ENCODE assay signal across 18 cellular contexts in genomic region chr3:53883008-53883407, GRCh38. TPM values are rescaled to one million over a fixed set of nuclear protein-coding genes. Genes with fewer than 3 reads are reported as not detected.
DNase-seq lines count a peak whose midpoint lies in the region; ATAC-seq and TF ChIP-seq lines count a peak whose summit lies in the region.
"Had no signal": no experiment of that assay in that cellular context is flagged by ENCODE, and none has a peak within 500 bp of the region (broad histone marks: within the 10 kb centered on the region; RNA-seq: fewer than 3 reads in every experiment).

No MANE protein-coding gene starts in this region.

- no peaks in the 10 kb centered on the region for H3K27me3 Mint-ChIP-seq in stimulated activated naive CD8-positive, alpha-beta T cell treated with anti-CD3 and anti-CD28 coated beads, Interleukin-15, Interleukin-2, amounts not matched to agents 100 ng/mL and 50 ng/mL, for 24 hours
- no peaks in the 10 kb centered on the region for H3K27me3 Mint-ChIP-seq in activated CD4-positive, alpha-beta memory T cell treated with anti-CD3 and anti-CD28 coated beads, Interleukin-2, amount 10 ng/mL, durations not matched to agents 7 days and 5 days
- no peaks in the 10 kb centered on the region for H3K27me3 Mint-ChIP-seq in naive thymus-derived CD4-positive, alpha-beta T cell

- H3K9me3 ChIP-seq in naive thymus-derived CD4-positive, alpha-beta T cell (ENCODE audit: control insufficient read depth in 2 of 3, low read length in 3 of 3) = no peaks in the 10 kb centered on the region
- no peaks in the 10 kb centered on the region for H3K9me3 ChIP-seq in upper lobe of right lung
- H3K9me3 ChIP-seq: BE2C, sigmoid colon had no signal

- CTCF ChIA-PET in activated CD4-positive, alpha-beta memory T cell treated with anti-CD3 and anti-CD28 coated beads, Interleukin-2, amount 10 ng/mL, durations not matched to agents 7 days and 5 days (lab: Charles Lee) = interaction anchor here (0.5 to 0.9 kb wide), 2 partner anchors 8 to 45 kb away, joined by 3 to 5 read pairs; partner anchors contain the start of gene SELENOK
- CTCF ChIA-PET in naive thymus-derived CD4-positive, alpha-beta T cell (lab: Charles Lee) = no interaction called here

- intact Hi-C loops in naive thymus-derived CD4-positive, alpha-beta T cell (cut with micrococcal nuclease) = no loop called here
- intact Hi-C loops in upper lobe of right lung (cut with DNase I) = no loop called here

- no peak overlapping the region for H3K27ac ChIP-seq in naive thymus-derived CD4-positive, alpha-beta T cell (ENCODE audit: low read depth, low read length)
- H3K27ac ChIP-seq in upper lobe of right lung = no peak overlapping the region

- peaks cover 42% of the 10 kb centered on the region for H3K4me1 Mint-ChIP-seq in stimulated activated naive CD8-positive, alpha-beta T cell treated with anti-CD3 and anti-CD28 coated beads, Interleukin-15, Interleukin-2, amounts not matched to agents 100 ng/mL and 50 ng/mL, for 24 hours (ENCODE audit: low read depth)
- peaks cover 41% of the 10 kb centered on the region for H3K4me1 Mint-ChIP-seq in activated CD4-positive, alpha-beta memory T cell treated with anti-CD3 and anti-CD28 coated beads, Interleukin-2, amount 10 ng/mL, durations not matched to agents 7 days and 5 days
- H3K4me1 Mint-ChIP-seq in naive thymus-derived CD4-positive, alpha-beta T cell = peaks cover 27 to 55% (median 49%) of the 10 kb centered on the region in 7 donors

- H3K4me3 Mint-ChIP-seq in stimulated activated naive CD8-positive, alpha-beta T cell treated with anti-CD3 and anti-CD28 coated beads, Interleukin-15, Interleukin-2, amounts not matched to agents 100 ng/mL and 50 ng/mL, for 24 hours = peak overlapping the region; percentile 92
- peak overlapping the region; percentile 94 for H3K4me3 Mint-ChIP-seq in activated CD4-positive, alpha-beta memory T cell treated with anti-CD3 and anti-CD28 coated beads, Interleukin-2, amount 10 ng/mL, durations not matched to agents 7 days and 5 days
- peak overlapping the region; percentile 84 to 100 (median 98) for H3K4me3 Mint-ChIP-seq in naive thymus-derived CD4-positive, alpha-beta T cell

- no peak for ATAC-seq in stimulated activated naive CD8-positive, alpha-beta T cell treated with anti-CD3 and anti-CD28 coated beads, Interleukin-15, Interleukin-2, amounts not matched to agents 100 U/mL and 50 U/mL, for 24 hours
- no peak for ATAC-seq in naive thymus-derived CD4-positive, alpha-beta T cell
- no peak for ATAC-seq in upper lobe of right lung

- H3K4me1 ChIP-seq in naive thymus-derived CD4-positive, alpha-beta T cell (ENCODE audit: control insufficient read depth in 2 of 2, insufficient read depth in 2 of 2, low read length in 2 of 2) = peaks cover 15 to 20% of the 10 kb centered on the region in 2 donors
- H3K4me1 ChIP-seq in upper lobe of right lung = peaks cover 12% of the 10 kb centered on the region

- no peak for TF ChIP-seq CTCF in upper lobe of right lung (IDR thresholded peaks at IDR 0.05)

- H3K9me3 Mint-ChIP-seq in stimulated activated naive CD8-positive, alpha-beta T cell treated with anti-CD3 and anti-CD28 coated beads, Interleukin-15, Interleukin-2, amounts not matched to agents 100 ng/mL and 50 ng/mL, for 24 hours = no peaks in the 10 kb centered on the region
- no peaks in the 10 kb centered on the region for H3K9me3 Mint-ChIP-seq in activated CD4-positive, alpha-beta memory T cell treated with anti-CD3 and anti-CD28 coated beads, Interleukin-2, amount 10 ng/mL, durations not matched to agents 7 days and 5 days
- H3K9me3 Mint-ChIP-seq in naive thymus-derived CD4-positive, alpha-beta T cell = peaks cover 0 to 6% (median 0%) of the 10 kb centered on the region in 11 donors

- H3K4me3 ChIP-seq in naive thymus-derived CD4-positive, alpha-beta T cell (ENCODE audit: low read length) = no peak overlapping the region
- no peak overlapping the region for H3K4me3 ChIP-seq in upper lobe of right lung

- peaks cover 0 to 34% (median 3%) of the 10 kb centered on the region in 3 experiments for H3K36me3 ChIP-seq in naive thymus-derived CD4-positive, alpha-beta T cell (ENCODE audit: control insufficient read depth in 2 of 3, insufficient read depth in 3 of 3, low read length in 3 of 3)
- peaks cover 49% of the 10 kb centered on the region for H3K36me3 ChIP-seq in upper lobe of right lung

- H3K27ac Mint-ChIP-seq in stimulated activated naive CD8-positive, alpha-beta T cell treated with anti-CD3 and anti-CD28 coated beads, Interleukin-15, Interleukin-2, amounts not matched to agents 100 ng/mL and 50 ng/mL, for 24 hours = peak overlapping the region; percentile 92
- peak overlapping the region; percentile 96 for H3K27ac Mint-ChIP-seq in activated CD4-positive, alpha-beta memory T cell treated with anti-CD3 and anti-CD28 coated beads, Interleukin-2, amount 10 ng/mL, durations not matched to agents 7 days and 5 days
- H3K27ac Mint-ChIP-seq in naive thymus-derived CD4-positive, alpha-beta T cell = peak overlapping the region; percentile 63 to 100 (median 93)

- peaks cover 63% of the 10 kb centered on the region for H3K36me3 Mint-ChIP-seq in stimulated activated naive CD8-positive, alpha-beta T cell treated with anti-CD3 and anti-CD28 coated beads, Interleukin-15, Interleukin-2, amounts not matched to agents 100 ng/mL and 50 ng/mL, for 24 hours (ENCODE audit: low read depth)
- peaks cover 57% of the 10 kb centered on the region for H3K36me3 Mint-ChIP-seq in activated CD4-positive, alpha-beta memory T cell treated with anti-CD3 and anti-CD28 coated beads, Interleukin-2, amount 10 ng/mL, durations not matched to agents 7 days and 5 days (ENCODE audit: low read depth)
- peaks cover 3 to 31% (median 23%) of the 10 kb centered on the region in 5 donors for H3K36me3 Mint-ChIP-seq in naive thymus-derived CD4-positive, alpha-beta T cell

- DNase-seq in stimulated activated naive CD8-positive, alpha-beta T cell treated with anti-CD3 and anti-CD28 coated beads, Interleukin-15, Interleukin-2, amounts not matched to agents 100 U/mL and 50 U/mL, for 24 hours = no peak
- no peak for DNase-seq in activated CD4-positive, alpha-beta memory T cell treated with anti-CD3 and anti-CD28 coated beads, Interleukin-2, amount 10 ng/mL, durations not matched to agents 7 days and 5 days
- DNase-seq in naive thymus-derived CD4-positive, alpha-beta T cell = no peak
- no peak for DNase-seq in upper lobe of right lung
- DNase-seq in DMS153 treated with DMSO at 0.1 percent for 48 hours (lab: John Stamatoyannopoulos, UW; ENCODE audit: unreplicated experiment) = no peak
- no peak for DNase-seq in NCI-H2196 (lab: John Stamatoyannopoulos, UW; ENCODE audit: unreplicated experiment)
- DNase-seq: BE2C; central memory CD4-positive, alpha-beta T cell; DMS53; effector CD4-positive, alpha-beta T cell; HCEC 1CT; NCI-H1930; occipital lobe; SHP77; sigmoid colon; stimulated activated CD4-positive, alpha-beta T cell treated with anti-CD3 and anti-CD28 coated beads, Interleukin-2, amount 100 ng/mL, for 24 hours had no signal

- POLR2A ChIA-PET in activated CD4-positive, alpha-beta memory T cell treated with anti-CD3 and anti-CD28 coated beads, Interleukin-2, amount 10 ng/mL, durations not matched to agents 7 days and 5 days (lab: Charles Lee) = interaction anchor here (1.3 to 5.1 kb wide), 2 partner anchors 8 to 22 kb away, joined by 3 to 70 read pairs; partner anchors contain the start of gene SELENOK
- POLR2A ChIA-PET in naive thymus-derived CD4-positive, alpha-beta T cell (lab: Charles Lee) = interaction anchor here (5.1 kb wide), 1 partner anchor 9 kb away, joined by 51 read pairs; the partner anchor contains the start of gene SELENOK

- no peaks in the 10 kb centered on the region for H3K27me3 ChIP-seq in naive thymus-derived CD4-positive, alpha-beta T cell (ENCODE audit: control insufficient read depth in 2 of 2, insufficient read depth in 2 of 2, low read length in 2 of 2)
- H3K27me3 ChIP-seq in upper lobe of right lung = no peaks in the 10 kb centered on the region
- H3K27me3 ChIP-seq: BE2C, sigmoid colon had no signal

RNA-seq across cellular contexts. Expression of gene ACTR8, which starts 1.1 kb away (rescaled TPM):
- 10 to 100 TPM; 42.9 to 48.0 TPM for total RNA-seq in activated CD4-positive, alpha-beta memory T cell treated with anti-CD3 and anti-CD28 coated beads, Interleukin-2, amount 10 ng/mL, durations not matched to agents 7 days and 5 days
- total RNA-seq in naive thymus-derived CD4-positive, alpha-beta T cell = 10 to 100 TPM; 18.4 to 49.8 (median 41.5) TPM
- polyA plus RNA-seq in naive thymus-derived CD4-positive, alpha-beta T cell = 10 to 100 TPM; 17.9 to 19.5 TPM
- total RNA-seq in upper lobe of right lung = 22.8 TPM

RNA-seq across cellular contexts. Expression of gene SELENOK, which starts 8.7 kb away (rescaled TPM):
- total RNA-seq in activated CD4-positive, alpha-beta memory T cell treated with anti-CD3 and anti-CD28 coated beads, Interleukin-2, amount 10 ng/mL, durations not matched to agents 7 days and 5 days = 10 to 100 TPM; 79.8 to 80.9 TPM
- total RNA-seq in naive thymus-derived CD4-positive, alpha-beta T cell = 100 to 1,000 TPM in 1 of 5 experiments, 10 to 100 TPM in 4; 33.6 to 104 (median 45.4) TPM
- 100 to 1,000 TPM; 132 to 142 TPM for polyA plus RNA-seq in naive thymus-derived CD4-positive, alpha-beta T cell
- total RNA-seq in upper lobe of right lung = 44.5 TPM

RNA-seq across cellular contexts. Expression of gene IL17RB, which starts 36.6 kb away (rescaled TPM):
- total RNA-seq in activated CD4-positive, alpha-beta memory T cell treated with anti-CD3 and anti-CD28 coated beads, Interleukin-2, amount 10 ng/mL, durations not matched to agents 7 days and 5 days = 10 to 100 TPM; 60.7 to 62.4 TPM
- total RNA-seq in naive thymus-derived CD4-positive, alpha-beta T cell = 1 to 10 TPM in 1 of 5 experiments, under 1 TPM in 1, not detected in 3; 0.71 to 6.0 TPM
- polyA plus RNA-seq in naive thymus-derived CD4-positive, alpha-beta T cell = under 1 TPM; 0.22 to 0.47 TPM
- 12.4 TPM for total RNA-seq in upper lobe of right lung
- polyA plus RNA-seq: keratinocyte had no signal

RNA-seq across cellular contexts. Expression of gene CHDH, which starts 36.8 kb away (rescaled TPM):
- total RNA-seq in activated CD4-positive, alpha-beta memory T cell treated with anti-CD3 and anti-CD28 coated beads, Interleukin-2, amount 10 ng/mL, durations not matched to agents 7 days and 5 days = 1 to 10 TPM; 9.0 to 9.1 TPM
- 1 to 10 TPM in 1 of 5 experiments, under 1 TPM in 4; 0.05 to 1.3 (median 0.27) TPM for total RNA-seq in naive thymus-derived CD4-positive, alpha-beta T cell
- not detected for polyA plus RNA-seq in naive thymus-derived CD4-positive, alpha-beta T cell
- total RNA-seq in upper lobe of right lung = 10.9 TPM
- polyA plus RNA-seq: keratinocyte had no signal
